In the genomic region with DNA sequence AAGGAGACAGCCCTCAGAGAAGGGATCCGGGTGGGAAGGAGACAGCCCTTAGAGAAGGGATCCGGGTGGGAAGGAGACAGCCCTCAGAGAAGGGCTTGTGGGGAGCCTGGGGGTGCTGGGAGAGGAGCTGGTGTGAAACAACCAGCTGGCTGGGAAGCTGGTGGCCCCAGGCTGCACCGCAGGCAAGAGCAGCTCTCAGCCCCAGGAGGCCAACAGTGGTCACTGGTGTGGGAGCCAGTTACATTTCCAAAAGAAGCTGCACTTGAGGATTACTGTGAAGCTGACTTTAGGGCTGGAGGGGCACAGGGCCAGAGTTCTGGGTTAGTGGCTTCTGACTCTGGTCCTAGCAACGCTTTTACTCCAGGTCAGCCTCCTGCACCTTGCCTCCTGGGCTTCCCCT, we compare ENCODE assay signal across 23 cellular contexts.
"Had no signal": no experiment of that assay in that cellular context is flagged by ENCODE, and none has a peak within 500 bp of the region (broad histone marks: within the 10 kb centered on the region; RNA-seq: fewer than 3 reads in every experiment).

No MANE protein-coding gene starts in this region.

- H3K27ac ChIP-seq: coronary artery, esophagus squamous epithelium, gastrocnemius medialis, heart left ventricle, right lobe of liver, testis had no signal

- H3K9me3 ChIP-seq: esophagus squamous epithelium, gastrocnemius medialis, heart left ventricle, mucosa of descending colon, right lobe of liver, testis had no signal

- H3K4me2 ChIP-seq: smooth muscle cell had no signal

- H3K4me3 ChIP-seq: coronary artery, esophagus squamous epithelium, gastrocnemius medialis, heart left ventricle, mucosa of descending colon, right lobe of liver, smooth muscle cell, testis had no signal

- H3K27me3 ChIP-seq: gastrocnemius medialis, right lobe of liver, testis had no signal

- H3K36me3 ChIP-seq: esophagus squamous epithelium, gastrocnemius medialis, heart left ventricle, right lobe of liver had no signal

- ATAC-seq: activated T-cell treated with anti-CD3 and anti-CD28 coated beads, Interleukin-2, amount 50 U/mL, for 4 hours; gastrocnemius medialis; heart left ventricle; left cardiac atrium; mucosa of descending colon; right lobe of liver; stimulated activated naive B cell treated with anti-CD40 and anti-IgM and Interleukin-4, amounts not matched to agents 10 μg/mL and 1 μg/mL and 100 μg/mL, for 72 hours had no signal

- DNase-seq: activated CD4-positive, alpha-beta T cell treated with anti-CD3 and anti-CD28 coated beads for 4 hours; activated CD4-positive, alpha-beta T cell treated with anti-CD3 and anti-CD28 coated beads, Interleukin-2, amount 50 U/mL, for 48 hours; activated CD4-positive, CD25-positive, alpha-beta regulatory T cell; activated CD8-positive, alpha-beta memory T cell treated with anti-CD3 and anti-CD28 coated beads, Interleukin-2, amount 50 U/mL, for 48 hours; activated naive CD4-positive, alpha-beta T cell treated with anti-CD3 and anti-CD28 coated beads, Interleukin-2, amount 10 ng/mL, durations not matched to agents 7 days and 5 days; activated T-cell treated with anti-CD3 and anti-CD28 coated beads, Interleukin-2, amount 50 U/mL, for 4 hours; amygdala; esophagus squamous epithelium; gastrocnemius medialis; heart left ventricle; left cardiac atrium; mesenchymal stem cell; mucosa of descending colon; occipital lobe; right lobe of liver; stimulated activated CD4-positive, alpha-beta T cell treated with anti-CD3 and anti-CD28 coated beads, Interleukin-2, amount 100 ng/mL, for 48 hours; stimulated activated CD8-positive, alpha-beta memory T cell treated with anti-CD3 and anti-CD28 coated beads, Interleukin-4, amount 100 ng/mL, for 48 hours; stimulated activated naive B cell treated with anti-CD40 and anti-IgM and Interleukin-4, amounts not matched to agents 10 μg/mL and 1 μg/mL and 100 μg/mL, for 72 hours; T-helper 9 cell; testis; trophoblast cell had no signal
